In the genomic region with DNA sequence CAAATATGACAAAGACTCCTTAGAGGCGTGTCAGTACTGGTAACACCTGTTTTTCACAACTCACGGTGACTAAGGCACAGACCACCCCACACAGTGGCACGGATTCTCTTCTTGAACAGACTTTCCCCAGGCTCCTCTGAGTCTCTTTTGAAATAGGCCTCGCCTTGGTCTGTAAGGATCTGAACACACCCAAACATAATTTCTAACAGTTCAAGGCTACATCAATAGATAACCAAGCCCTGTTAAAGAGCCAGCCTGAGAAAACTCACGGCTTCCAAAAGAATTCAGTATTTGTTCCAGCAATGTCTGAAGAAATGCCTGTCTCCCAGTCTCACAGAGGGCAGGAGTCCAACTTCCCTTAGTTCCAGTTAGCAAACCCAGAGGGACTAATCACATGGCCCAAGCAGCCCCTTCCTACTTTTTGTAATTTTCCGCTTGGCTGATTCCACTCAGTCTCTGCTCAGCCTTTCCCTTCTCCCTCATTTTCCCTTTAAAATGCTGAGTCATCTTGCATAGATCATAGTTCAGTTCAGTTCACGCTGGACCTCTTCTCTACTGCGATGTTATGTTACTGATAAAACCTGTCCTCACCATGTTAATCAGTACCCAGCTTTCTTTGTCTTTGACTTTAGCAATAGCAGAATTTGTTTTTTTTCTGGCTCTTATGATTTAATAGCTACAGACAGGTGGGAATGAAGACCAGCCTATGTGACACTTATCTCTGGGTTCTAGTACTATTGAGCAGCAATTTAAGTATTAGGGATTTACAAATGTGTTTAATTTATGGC, we compare ENCODE assay signal across 1 cellular context.
TF ChIP-seq lines count a peak whose summit lies in the region.

No MANE protein-coding gene starts in this region.

TF ChIP-seq in K562, 482 proteins besides CTCF, POLR2A, EP300 and RAD21 (continued from another document and continues in another):
- no peak for TF ChIP-seq RREB1 (CRISPR knock-in tag; IDR thresholded peaks at IDR 0.05)
- TF ChIP-seq GTF3C2 (IDR thresholded peaks at IDR 0.05; ENCODE audit: borderline replicate concordance, extremely low read depth, insufficient read length): no peak
- TF ChIP-seq ARHGAP35 (IDR thresholded peaks at IDR 0.05; ENCODE audit: partially characterized antibody): no peak
- no peak for TF ChIP-seq PCBP1 (IDR thresholded peaks at IDR 0.05; ENCODE audit: low read depth, low read length, poor library complexity, severe bottlenecking)
- no peak for TF ChIP-seq ZFP30 (CRISPR knock-in tag; IDR thresholded peaks at IDR 0.05; ENCODE audit: borderline replicate concordance)
- TF ChIP-seq ZNF274 (IDR thresholded peaks at IDR 0.05; ENCODE audit: borderline replicate concordance, low read depth, low read length): no peak
- no peak for TF ChIP-seq NR1H2 (CRISPR knock-in tag; IDR thresholded peaks at IDR 0.05)
- TF ChIP-seq, protein P1, sequence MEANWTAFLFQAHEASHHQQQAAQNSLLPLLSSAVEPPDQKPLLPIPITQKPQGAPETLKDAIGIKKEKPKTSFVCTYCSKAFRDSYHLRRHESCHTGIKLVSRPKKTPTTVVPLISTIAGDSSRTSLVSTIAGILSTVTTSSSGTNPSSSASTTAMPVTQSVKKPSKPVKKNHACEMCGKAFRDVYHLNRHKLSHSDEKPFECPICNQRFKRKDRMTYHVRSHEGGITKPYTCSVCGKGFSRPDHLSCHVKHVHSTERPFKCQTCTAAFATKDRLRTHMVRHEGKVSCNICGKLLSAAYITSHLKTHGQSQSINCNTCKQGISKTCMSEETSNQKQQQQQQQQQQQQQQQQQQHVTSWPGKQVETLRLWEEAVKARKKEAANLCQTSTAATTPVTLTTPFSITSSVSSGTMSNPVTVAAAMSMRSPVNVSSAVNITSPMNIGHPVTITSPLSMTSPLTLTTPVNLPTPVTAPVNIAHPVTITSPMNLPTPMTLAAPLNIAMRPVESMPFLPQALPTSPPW (CRISPR knock-in tag; IDR thresholded peaks at IDR 0.05): peak; percentile 9; the same call in 1 of the 2 replicates
- TF ChIP-seq HMGXB4 (CRISPR knock-in tag; IDR thresholded peaks at IDR 0.05): no peak
- TF ChIP-seq STAT6 (CRISPR knock-in tag; IDR thresholded peaks at IDR 0.05): no peak
- no peak for TF ChIP-seq POLR2B (IDR thresholded peaks at IDR 0.05; ENCODE audit: low read depth, partially characterized antibody)
- TF ChIP-seq SRSF1 (IDR thresholded peaks at IDR 0.05; ENCODE audit: low read depth, low read length): no peak
- peak; percentile 87 for TF ChIP-seq CBFA2T3 (IDR thresholded peaks at IDR 0.05)
- no peak for TF ChIP-seq CBX8 (IDR thresholded peaks at IDR 0.05; ENCODE audit: borderline replicate concordance, extremely low read depth, low read depth, low read length, poor library complexity, severe bottlenecking)
- no peak; the same call in 1 of the 2 replicates for TF ChIP-seq GMEB1 (CRISPR knock-in tag; IDR thresholded peaks at IDR 0.05)
- peak in 1 of 2 experiments; percentile 62 for TF ChIP-seq AFF1 (IDR thresholded peaks at IDR 0.05; ENCODE audit: low read depth in 1 of 2, partially characterized antibody in 2 of 2)
- peak; percentile 83 to 89 for TF ChIP-seq KDM1A (IDR thresholded peaks at IDR 0.05)
- no peak for TF ChIP-seq ZNF282 (CRISPR knock-in tag; IDR thresholded peaks at IDR 0.05)
